In genomic region chr7:88218428-88218745, GRCh38 we compare ENCODE assay signal across 8 cellular contexts. TPM values are rescaled to one million over a fixed set of nuclear protein-coding genes. Genes with fewer than 3 reads are reported as not detected.
A peak's percentile ranks its signal among the peaks of the same experiment; 100 is the strongest.
DNase-seq lines count a peak whose midpoint lies in the region; ATAC-seq and TF ChIP-seq lines count a peak whose summit lies in the region.

No MANE protein-coding gene starts in this region.

- peaks cover 35% of the 10 kb centered on the region for H3K36me3 Mint-ChIP-seq in activated CD4-positive, alpha-beta T cell treated with anti-CD3 and anti-CD28 coated beads, Interleukin-2, amount 10 ng/mL, durations not matched to agents 24 days and 14 days (ENCODE audit: low read depth)
- peaks cover 29% of the 10 kb centered on the region for H3K36me3 Mint-ChIP-seq in activated naive CD8-positive, alpha-beta T cell treated with anti-CD3 and anti-CD28 coated beads for 36 hours

- H3K36me3 ChIP-seq in kidney epithelial cell (ENCODE audit: control insufficient read depth, insufficient read depth, low read length) (peaks cover 1% of the 10 kb centered on the region), thoracic aorta (peaks cover 4% of the 10 kb centered on the region)

- TF ChIP-seq CTCF in kidney epithelial cell (IDR thresholded peaks at IDR 0.05; ENCODE audit: insufficient read depth, low read length, poor library complexity, severe bottlenecking), result no peak
- no peak for TF ChIP-seq CTCF in thoracic aorta (IDR thresholded peaks at IDR 0.05)
- TF ChIP-seq CTCF in foreskin keratinocyte (conservative IDR thresholded peaks at IDR 0.05), result no peak

- H3K9me3 ChIP-seq in thoracic aorta, result no peaks in the 10 kb centered on the region

- H3K27ac Mint-ChIP-seq in activated CD4-positive, alpha-beta T cell treated with anti-CD3 and anti-CD28 coated beads, Interleukin-2, amount 10 ng/mL, durations not matched to agents 24 days and 14 days, result peak overlapping the region; percentile 85
- H3K27ac Mint-ChIP-seq in activated naive CD8-positive, alpha-beta T cell treated with anti-CD3 and anti-CD28 coated beads for 36 hours, result peak overlapping the region; percentile 94

- H3K27me3 ChIP-seq in kidney epithelial cell (ENCODE audit: control insufficient read depth, insufficient read depth, low read length) (no peaks in the 10 kb centered on the region), thoracic aorta (replicated peaks; ENCODE audit: insufficient read depth) (no peaks in the 10 kb centered on the region), foreskin keratinocyte (no peaks in the 10 kb centered on the region)

- peak overlapping the region; percentile 90 for H3K4me3 Mint-ChIP-seq in activated CD4-positive, alpha-beta T cell treated with anti-CD3 and anti-CD28 coated beads, Interleukin-2, amount 10 ng/mL, durations not matched to agents 24 days and 14 days
- peak overlapping the region; percentile 99 for H3K4me3 Mint-ChIP-seq in activated naive CD8-positive, alpha-beta T cell treated with anti-CD3 and anti-CD28 coated beads for 36 hours

- intact Hi-C loops in activated CD4-positive, alpha-beta T cell treated with anti-CD3 and anti-CD28 coated beads, Interleukin-2, amount 10 ng/mL, durations not matched to agents 24 days and 14 days (cut with micrococcal nuclease), result loop anchor here (1.0 kb wide), 2 partner anchors 341 to 590 kb away; partner anchors contain the start of gene RUNDC3B

- H3K4me1 ChIP-seq in thoracic aorta (ENCODE audit: control insufficient read depth in 1 of 2, low read depth in 2 of 2), result peaks cover 11 to 13% of the 10 kb centered on the region in 2 donors
- H3K4me1 ChIP-seq in foreskin keratinocyte, result no peaks in the 10 kb centered on the region

- H3K9me3 Mint-ChIP-seq in activated CD4-positive, alpha-beta T cell treated with anti-CD3 and anti-CD28 coated beads, Interleukin-2, amount 10 ng/mL, durations not matched to agents 24 days and 14 days, result no peaks in the 10 kb centered on the region
- H3K9me3 Mint-ChIP-seq in activated naive CD8-positive, alpha-beta T cell treated with anti-CD3 and anti-CD28 coated beads for 36 hours, result no peaks in the 10 kb centered on the region

- no peak for DNase-seq in activated CD4-positive, alpha-beta T cell treated with anti-CD3 and anti-CD28 coated beads, Interleukin-2, amount 10 ng/mL, durations not matched to agents 24 days and 14 days
- no peak for DNase-seq in activated CD4-positive, alpha-beta T cell treated with anti-CD3 and anti-CD28 coated beads, Interleukin-2, amount 50 U/mL, for 4 hours
- no peak for DNase-seq in activated naive CD8-positive, alpha-beta T cell treated with anti-CD3 and anti-CD28 coated beads for 36 hours
- DNase-seq in kidney epithelial cell (ENCODE audit: low read depth) (no peak), thoracic aorta (ENCODE audit: low spot score) (no peak), foreskin keratinocyte (no peak), NCI-H2029 (lab: John Stamatoyannopoulos, UW) (no peak), NCI-H69 (lab: John Stamatoyannopoulos, UW) (no peak)

- H3K4me1 Mint-ChIP-seq in activated CD4-positive, alpha-beta T cell treated with anti-CD3 and anti-CD28 coated beads, Interleukin-2, amount 10 ng/mL, durations not matched to agents 24 days and 14 days, result peaks cover 36% of the 10 kb centered on the region
- H3K4me1 Mint-ChIP-seq in activated naive CD8-positive, alpha-beta T cell treated with anti-CD3 and anti-CD28 coated beads for 36 hours, result peaks cover 31% of the 10 kb centered on the region

- H3K27me3 Mint-ChIP-seq in activated CD4-positive, alpha-beta T cell treated with anti-CD3 and anti-CD28 coated beads, Interleukin-2, amount 10 ng/mL, durations not matched to agents 24 days and 14 days, result no peaks in the 10 kb centered on the region
- H3K27me3 Mint-ChIP-seq in activated naive CD8-positive, alpha-beta T cell treated with anti-CD3 and anti-CD28 coated beads for 36 hours, result no peaks in the 10 kb centered on the region

- H3K27ac ChIP-seq in thoracic aorta (peak overlapping the region; percentile 4 to 86), foreskin keratinocyte (no peak overlapping the region)

- peak overlapping the region; percentile 83 for H3K4me3 ChIP-seq in kidney epithelial cell (ENCODE audit: low read depth, low read length)
- peak overlapping the region; percentile 92 for H3K4me3 ChIP-seq in thoracic aorta

- ATAC-seq in thoracic aorta (ENCODE audit: insufficient number of reproducible peaks, low FRiP score, low read depth) (no peak), foreskin keratinocyte (no peak)

RNA-seq across cellular contexts. Expression of gene SRI, which starts 1.5 kb away (rescaled TPM):
- 188 and 207 TPM in 2 replicates for total RNA-seq in activated CD4-positive, alpha-beta T cell treated with anti-CD3 and anti-CD28 coated beads, Interleukin-2, amount 10 ng/mL, durations not matched to agents 24 days and 14 days
- 100 to 1,000 TPM; 201 to 206 TPM for total RNA-seq in activated naive CD8-positive, alpha-beta T cell treated with anti-CD3 and anti-CD28 coated beads for 36 hours
- total RNA-seq in kidney epithelial cell (109 and 118 TPM in 2 replicates), thoracic aorta (10 to 100 TPM; 70.7 to 85.2 TPM), foreskin keratinocyte (158 and 162 TPM in 2 replicates)
- 211 and 231 TPM in 2 replicates for polyA plus RNA-seq in foreskin keratinocyte
